In the genomic region with DNA sequence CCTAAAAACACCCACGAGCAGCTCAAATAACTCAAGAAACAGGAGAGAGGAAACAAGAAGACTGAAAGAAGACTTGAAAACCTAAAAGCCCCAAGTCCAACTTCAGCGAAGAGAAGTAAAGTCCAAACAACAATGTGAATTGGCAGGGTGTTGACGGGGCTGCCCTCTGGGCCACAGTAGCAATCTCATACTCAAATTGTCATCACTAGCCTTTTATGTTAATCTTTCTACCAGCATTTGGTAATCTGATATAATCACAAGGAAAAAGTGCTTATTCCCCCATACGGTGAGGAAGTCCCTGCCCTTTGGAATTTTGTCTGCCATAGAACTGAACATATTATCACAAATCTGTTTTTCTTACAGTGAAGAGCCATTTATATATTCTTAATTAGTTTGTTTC, we compare ENCODE assay signal across 21 cellular contexts. TPM values are rescaled to one million over a fixed set of nuclear protein-coding genes. Genes with fewer than 3 reads are reported as not detected.
"Had no signal": no experiment of that assay in that cellular context is flagged by ENCODE, and none has a peak within 500 bp of the region (broad histone marks: within the 10 kb centered on the region; RNA-seq: fewer than 3 reads in every experiment).

No MANE protein-coding gene starts in this region.

- H3K4me1 Mint-ChIP-seq: natural killer cell, neural crest cell had no signal

- H2AFZ ChIP-seq: hepatocyte had no signal

- H3K36me3 ChIP-seq: esophagus muscularis mucosa, right atrium auricular region, sigmoid colon, upper lobe of left lung, uterus had no signal

- H3K9me3 ChIP-seq: right atrium auricular region, upper lobe of left lung, uterus had no signal

- H3K27ac Mint-ChIP-seq: natural killer cell had no signal

- H3K36me3 Mint-ChIP-seq: natural killer cell had no signal

- H3K4me3 ChIP-seq: coronary artery, esophagus muscularis mucosa, hepatocyte, right atrium auricular region, sigmoid colon, skin epidermis, upper lobe of left lung, uterus had no signal

- ATAC-seq: left colon, natural killer cell had no signal

- H3K9me3 Mint-ChIP-seq: natural killer cell had no signal

- H3K27me3 ChIP-seq: hepatocyte, right atrium auricular region, sigmoid colon, upper lobe of left lung, uterus had no signal

- H3K4me3 Mint-ChIP-seq: natural killer cell, neural crest cell had no signal

- H3K4me2 ChIP-seq: hepatocyte had no signal

- H3K27ac ChIP-seq: coronary artery, esophagus muscularis mucosa, hepatocyte, right atrium auricular region, sigmoid colon, skin epidermis, upper lobe of left lung, uterus had no signal

- H3K4me1 ChIP-seq: esophagus muscularis mucosa, right atrium auricular region, sigmoid colon, upper lobe of left lung, uterus had no signal

- DNase-seq: effector CD4-positive, alpha-beta T cell; foreskin fibroblast; left colon; natural killer cell; posterior cingulate gyrus; sigmoid colon; stimulated activated naive CD4-positive, alpha-beta T cell treated with Interleukin-2 at 50 U/mL for 16 hours; upper lobe of left lung; uterus had no signal

RNA-seq across cellular contexts. Expression of a gene that starts 51.5 kb away (rescaled TPM):
- total RNA-seq: chondrocyte, dermis microvascular lymphatic vessel endothelial cell, esophagus muscularis mucosa, left colon, liver, lung microvascular endothelial cell, myocyte, natural killer cell, osteocyte, right atrium auricular region, sigmoid colon, upper lobe of left lung had no signal
- polyA plus RNA-seq: hepatocyte, liver, sigmoid colon had no signal
